28 cellular contexts compared by ENCODE assay signal in the genomic region with DNA sequence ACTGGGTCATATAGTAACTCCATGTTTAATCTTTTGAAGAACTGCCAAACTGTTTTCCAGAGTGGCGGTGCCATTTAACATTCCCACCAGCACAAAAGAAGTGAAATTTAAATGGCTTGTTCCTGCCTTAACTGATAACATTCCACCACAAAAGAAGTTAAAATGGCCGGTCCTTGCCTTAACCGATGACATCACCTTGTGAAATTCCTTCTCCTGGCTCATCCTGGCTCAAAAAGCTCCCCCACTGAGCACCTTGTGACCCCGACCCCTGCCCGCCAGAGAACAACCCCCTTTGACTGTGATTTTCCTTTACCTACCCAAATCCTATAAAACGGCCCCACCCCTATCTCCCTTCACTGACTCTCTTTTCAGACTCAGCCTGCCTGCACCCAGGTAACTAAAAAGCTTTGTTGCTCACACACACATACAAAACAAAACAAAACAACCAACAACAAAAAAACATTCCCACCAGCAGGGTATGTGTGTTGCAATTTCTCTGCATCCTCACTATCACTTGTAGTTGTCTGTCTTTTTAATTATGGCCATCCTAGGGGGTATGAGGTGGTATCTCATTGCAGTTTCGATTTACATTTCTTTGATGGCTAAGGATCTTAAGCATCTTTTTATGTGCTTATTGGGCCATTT.
DNase-seq lines count a peak whose midpoint lies in the region; ATAC-seq, FAIRE-seq and TF ChIP-seq lines count a peak whose summit lies in the region.
"Had no signal": no experiment of that assay in that cellular context is flagged by ENCODE, and none has a peak within 500 bp of the region (broad histone marks: within the 10 kb centered on the region; RNA-seq: fewer than 3 reads in every experiment).

No MANE protein-coding gene starts in this region.

- intact Hi-C loops in HepG2 (cut with micrococcal nuclease; ENCODE audit: unreplicated experiment): no loop called here
- intact Hi-C loops in right lobe of liver (cut with DNase I): no loop called here
- intact Hi-C loops in K562 (cut with micrococcal nuclease): loop anchor here (2.0 kb wide), 1 partner anchor 95 kb away; no protein-coding TSS in a partner anchor
- intact Hi-C loops in naive thymus-derived CD4-positive, alpha-beta T cell (cut with micrococcal nuclease): loop anchor here in 1 of 2 donors (10.0 kb wide), 1 partner anchor 1127 kb away; no protein-coding TSS in a partner anchor
- intact Hi-C loops in colonic mucosa (cut with DNase I): loop anchor here (10.0 kb wide), 1 partner anchor 367 kb away; no protein-coding TSS in a partner anchor

- H3K9me3 Mint-ChIP-seq in naive thymus-derived CD4-positive, alpha-beta T cell: no peaks in the 10 kb centered on the region

- H3K27me3 ChIP-seq in HepG2 (ENCODE audit: control insufficient read depth in 1 of 2, insufficient read depth in 2 of 2, low read length in 2 of 2): no peaks in the 10 kb centered on the region; a peak in 1 of 5 replicates
- no peaks in the 10 kb centered on the region for H3K27me3 ChIP-seq in right lobe of liver
- H3K27me3 ChIP-seq in K562 (ENCODE audit: control insufficient read depth in 2 of 2, insufficient read depth in 2 of 2, low read length in 2 of 2): peaks cover 0 to 7% of the 10 kb centered on the region in 2 experiments; a peak in 2 of 5 replicates
- H3K27me3 ChIP-seq in naive thymus-derived CD4-positive, alpha-beta T cell (ENCODE audit: control insufficient read depth in 2 of 2, insufficient read depth in 2 of 2, low read length in 2 of 2): no peaks in the 10 kb centered on the region
- no peaks in the 10 kb centered on the region for H3K27me3 ChIP-seq in colonic mucosa
- H3K27me3 ChIP-seq: BLaER1 had no signal

- no peak overlapping the region for H3K4me3 Mint-ChIP-seq in naive thymus-derived CD4-positive, alpha-beta T cell
- H3K4me3 Mint-ChIP-seq: CD4-positive, alpha-beta memory T cell had no signal

- POLR2A ChIA-PET in HepG2 (lab: Yijun Ruan, JAX): no interaction called here
- POLR2A ChIA-PET in K562 (lab: Yijun Ruan, JAX): no interaction called here
- POLR2A ChIA-PET in naive thymus-derived CD4-positive, alpha-beta T cell (lab: Charles Lee): interaction anchor here (0.6 to 1.0 kb wide), 3 partner anchors 10 to 322 kb away, joined by 3 to 4 read pairs (median 3); no protein-coding TSS in a partner anchor

- H3K79me2 ChIP-seq in HepG2 (ENCODE audit: insufficient read depth, low read length): no peaks in the 10 kb centered on the region
- H3K79me2 ChIP-seq in K562 (ENCODE audit: control insufficient read depth, insufficient read depth, low read length): no peaks in the 10 kb centered on the region

- H3K27ac ChIP-seq in HepG2 (ENCODE audit: extremely low read length, insufficient read depth, low read length): no peak overlapping the region
- H3K27ac ChIP-seq in right lobe of liver: no peak overlapping the region
- H3K27ac ChIP-seq in K562 (ENCODE audit: extremely low read depth, low read depth, low read length): no peak overlapping the region
- no peak overlapping the region for H3K27ac ChIP-seq in naive thymus-derived CD4-positive, alpha-beta T cell (ENCODE audit: low read depth, low read length)
- no peak overlapping the region for H3K27ac ChIP-seq in colonic mucosa
- H3K27ac ChIP-seq: 22Rv1, BLaER1, HL-60 had no signal

- peaks cover 0 to 60% (median 3%) of the 10 kb centered on the region in 5 donors for H3K27me3 Mint-ChIP-seq in naive thymus-derived CD4-positive, alpha-beta T cell

- CTCF ChIA-PET in HepG2 (lab: Yijun Ruan, JAX; ENCODE audit: low intra/inter-chr PET ratio, low total read pairs) (no interaction called here), K562 (lab: Yijun Ruan, JAX; ENCODE audit: low intra/inter-chr PET ratio) (interaction anchor here (0.6 kb wide), 1 partner anchor 1228 kb away, joined by 3 read pairs; no protein-coding TSS in a partner anchor)
- CTCF ChIA-PET in naive thymus-derived CD4-positive, alpha-beta T cell (lab: Charles Lee): interaction anchor here (0.6 to 3.8 kb wide), 9 partner anchors 9 to 678 kb away, joined by 3 to 30 read pairs (median 5); a partner anchor contains a TSS

- no peak for ATAC-seq in HepG2
- ATAC-seq in right lobe of liver: no peak
- no peak for ATAC-seq in K562
- ATAC-seq in naive thymus-derived CD4-positive, alpha-beta T cell: no peak
- ATAC-seq in GM21360 (IDR thresholded peaks at IDR 0.05; ENCODE audit: unreplicated experiment): no peak
- ATAC-seq: Panc1 had no signal

- H3K36me3 ChIP-seq in HepG2 (replicated peaks in 1 of 2; ENCODE audit: control insufficient read depth in 1 of 2, insufficient read depth in 2 of 2, low read length in 2 of 2): no peaks in the 10 kb centered on the region
- H3K36me3 ChIP-seq in right lobe of liver: no peaks in the 10 kb centered on the region
- no peaks in the 10 kb centered on the region for H3K36me3 ChIP-seq in K562 (ENCODE audit: control insufficient read depth, insufficient read depth, low read length)
- no peaks in the 10 kb centered on the region for H3K36me3 ChIP-seq in naive thymus-derived CD4-positive, alpha-beta T cell (ENCODE audit: control insufficient read depth in 2 of 3, insufficient read depth in 3 of 3, low read length in 3 of 3)
- H3K36me3 ChIP-seq in colonic mucosa: no peaks in the 10 kb centered on the region
- H3K36me3 ChIP-seq: BLaER1 had no signal

- no peak overlapping the region for H2AFZ ChIP-seq in HepG2 (ENCODE audit: low read length)
- no peak overlapping the region for H2AFZ ChIP-seq in K562 (ENCODE audit: low read depth, low read length)

- no peak overlapping the region for H3K9ac ChIP-seq in HepG2 (ENCODE audit: insufficient read depth, low read depth, low read length)
- no peak overlapping the region for H3K9ac ChIP-seq in K562 (ENCODE audit: insufficient read depth in 1 of 2, low read depth in 2 of 2, low read length in 2 of 2)
- H3K9ac ChIP-seq in colonic mucosa (ENCODE audit: low read depth in 2 of 2, low read length in 2 of 2): no peak overlapping the region
- H3K9ac ChIP-seq: BLaER1, SK-N-SH had no signal

- TF ChIP-seq RAD21 in HepG2 (CRISPR knock-in tag; IDR thresholded peaks at IDR 0.05): no peak
- no peak for TF ChIP-seq RAD21 in K562 (CRISPR knock-in tag; conservative IDR thresholded peaks at IDR 0.05 in 1 of 2, IDR thresholded peaks at IDR 0.05 in 1 of 2)

- BruUV-seq in HepG2 (replicated peaks; lab: Mats Ljungman, UMichigan): no TSS peak
- no TSS peak for BruUV-seq in K562 (replicated peaks; lab: Mats Ljungman, UMichigan)

- H3K9me3 ChIP-seq in HepG2 (ENCODE audit: low read length) (no peaks in the 10 kb centered on the region), right lobe of liver (no peaks in the 10 kb centered on the region), K562 (replicated peaks; ENCODE audit: control insufficient read depth, insufficient read depth, low read depth, low read length) (no peaks in the 10 kb centered on the region), colonic mucosa (no peaks in the 10 kb centered on the region)
- H3K9me3 ChIP-seq in naive thymus-derived CD4-positive, alpha-beta T cell (ENCODE audit: control insufficient read depth in 2 of 3, low read length in 3 of 3): no peaks in the 10 kb centered on the region
- H3K9me3 ChIP-seq: BLaER1, SK-N-SH had no signal

- no peak for TF ChIP-seq EP300 in HepG2 (IDR thresholded peaks at IDR 0.05; ENCODE audit: low read depth in 2 of 2, low read length in 2 of 2)
- TF ChIP-seq EP300 in HepG2 (CRISPR knock-in tag; IDR thresholded peaks at IDR 0.05; ENCODE audit: borderline replicate concordance): no peak
- no peak for TF ChIP-seq EP300 in K562 (IDR thresholded peaks at IDR 0.05; ENCODE audit: low read length)

- TF ChIP-seq POLR2A in HepG2 (IDR thresholded peaks at IDR 0.05; ENCODE audit: insufficient read depth in 1 of 2, low read depth in 2 of 2, low read length in 2 of 2) (no peak), right lobe of liver (IDR thresholded peaks at IDR 0.05) (no peak), K562 (conservative IDR thresholded peaks at IDR 0.05) (no peak)

- H3K4me1 ChIP-seq in HepG2 (ENCODE audit: insufficient read depth, low read length) (0 out of 2 replicates have a peak, but pooled peaks cover 6% of the 10 kb centered on the region), right lobe of liver (no peaks in the 10 kb centered on the region), K562 (replicated peaks in 1 of 2; ENCODE audit: control insufficient read depth in 2 of 2, insufficient read depth in 2 of 2, low read length in 2 of 2) (no peaks in the 10 kb centered on the region), colonic mucosa (no peaks in the 10 kb centered on the region)
- no peaks in the 10 kb centered on the region for H3K4me1 ChIP-seq in naive thymus-derived CD4-positive, alpha-beta T cell (ENCODE audit: control insufficient read depth in 2 of 2, insufficient read depth in 2 of 2, low read length in 2 of 2)
- H3K4me1 ChIP-seq: BLaER1, Caco-2 had no signal

- H3K4me2 ChIP-seq in HepG2 (ENCODE audit: low read depth, low read length): no peak overlapping the region
- no peak overlapping the region for H3K4me2 ChIP-seq in K562 (ENCODE audit: insufficient read depth, low read length)
- H3K4me2 ChIP-seq: BLaER1, SK-N-SH had no signal

- no peaks in the 10 kb centered on the region for H3K36me3 Mint-ChIP-seq in naive thymus-derived CD4-positive, alpha-beta T cell
- H3K36me3 Mint-ChIP-seq: CD4-positive, alpha-beta memory T cell had no signal

- H3K4me1 Mint-ChIP-seq in naive thymus-derived CD4-positive, alpha-beta T cell: peaks cover 0 to 8% (median 4%) of the 10 kb centered on the region in 7 donors

- WGBS in HepG2 (ENCODE audit: low lambda C conversion rate): 4% methylated on average over 7 of the region's 7 CpGs
- 18% methylated on average over 7 of the region's 7 CpGs for WGBS in right lobe of liver (ENCODE audit: insufficient coverage, low coverage, low lambda C conversion rate, missing lambda C conversion rate)
- WGBS in K562 (ENCODE audit: insufficient coverage, low coverage, missing lambda C conversion rate): 0% methylated on average over 5 of the region's 7 CpGs

- peak overlapping the region in 4 of 9 donors; percentile 14 to 40 (median 30) for H3K27ac Mint-ChIP-seq in naive thymus-derived CD4-positive, alpha-beta T cell

- in situ Hi-C loops in HepG2 (cut with HindIII; ENCODE audit: extremely low pct_ligation_motif_present, low pct_unique_long_range_greater_than_20kb) (no loop called here), K562 (cut with MboI) (no loop called here)

- FAIRE-seq in HepG2 (lab: Jason Lieb, UNC) (no peak), K562 (lab: Jason Lieb, UNC) (no peak)
- FAIRE-seq: G401.6, GM12892 had no signal

- H4K20me1 ChIP-seq in HepG2 (ENCODE audit: insufficient read depth, low read length) (no peaks in the 10 kb centered on the region), K562 (replicated peaks; ENCODE audit: control insufficient read depth, insufficient read depth, low read length) (no peaks in the 10 kb centered on the region)
- H4K20me1 ChIP-seq: BLaER1 had no signal

- no peak overlapping the region for H3K4me3 ChIP-seq in HepG2 (replicated peaks in 1 of 3; ENCODE audit: insufficient read depth in 1 of 3, low read depth in 2 of 3, low read length in 3 of 3)
- no peak overlapping the region for H3K4me3 ChIP-seq in right lobe of liver
- H3K4me3 ChIP-seq in K562: no peak overlapping the region
- H3K4me3 ChIP-seq in naive thymus-derived CD4-positive, alpha-beta T cell (ENCODE audit: low read length): no peak overlapping the region
- H3K4me3 ChIP-seq in colonic mucosa: no peak overlapping the region
- H3K4me3 ChIP-seq: BLaER1 had no signal

- TF ChIP-seq CTCF in HepG2 (CRISPR knock-in tag; IDR thresholded peaks at IDR 0.05): no peak
- no peak for TF ChIP-seq CTCF in right lobe of liver (IDR thresholded peaks at IDR 0.05)
- TF ChIP-seq CTCF in K562 (IDR thresholded peaks at IDR 0.05 in 2 of 3, conservative IDR thresholded peaks at IDR 0.05 in 1 of 3; ENCODE audit: insufficient read depth in 2 of 3, low read depth in 1 of 3, low read length in 3 of 3): no peak
- TF ChIP-seq CTCF in colonic mucosa (IDR thresholded peaks at IDR 0.05): no peak

- DNase-seq in HepG2 (ENCODE audit: low spot score): no peak
- DNase-seq in right lobe of liver: no peak
- no peak for DNase-seq in K562 (ENCODE audit: extremely low read depth in 1 of 4, low spot score in 3 of 4)
- DNase-seq in islet precursor cell: peak; percentile 58
- no peak for DNase-seq in naive thymus-derived CD4-positive, alpha-beta T cell
- no peak for DNase-seq in medulla oblongata (ENCODE audit: extremely low spot score)
- no peak for DNase-seq in colonic mucosa
- DNase-seq: ACHN; Caco-2; CD4-positive, alpha-beta memory T cell; DND-41; KG1; NCI-H1092 treated with DMSO at 0.1 percent for 48 hours; NCI-H1436 treated with DMSO at 0.1 percent for 48 hours; NCI-H1930; NCI-H345; NCI-H524; NCI-H774; NK-92 treated with Interleukin-12 subunit alpha and Interleukin-12 subunit beta, amount 100 ng/mL, for 24 hours; SIG-M5; SK-N-SH had no signal

- H3K9me1 ChIP-seq in K562 (ENCODE audit: control insufficient read depth, insufficient read depth, low read length): no peaks in the 10 kb centered on the region

Comparison
In these comparisons a context has a peak if more than half of its experiments do, and no peak if none do; other contexts are left out.
1. intact Hi-C loops: an anchor here in K562 (2.0 kb wide) and colonic mucosa (10.0 kb wide); none called in HepG2 and right lobe of liver.